ENCODE assay signal across 27 cellular contexts in genomic region chr4:152659806-152660205, GRCh38.
DNase-seq lines count a peak whose midpoint lies in the region; ATAC-seq and TF ChIP-seq lines count a peak whose summit lies in the region.
"Had no signal": no experiment of that assay in that cellular context is flagged by ENCODE, and none has a peak within 500 bp of the region (broad histone marks: within the 10 kb centered on the region; RNA-seq: fewer than 3 reads in every experiment).

No MANE protein-coding gene starts in this region.

- no peak overlapping the region for H3K4me3 Mint-ChIP-seq in stimulated activated memory B cell treated with anti-CD40 and anti-IgM and Interleukin-4, amounts not matched to agents 10 μg/mL and 1 μg/mL and 100 μg/mL, for 72 hours
- H3K4me3 Mint-ChIP-seq: activated naive CD8-positive, alpha-beta T cell treated with anti-CD3 and anti-CD28 coated beads for 36 hours; natural killer cell treated with Interleukin-12 subunit alpha and Interleukin-12 subunit beta and Interleukin-15 and Interleukin-18, amount 100 ng/mL, for 72 hours had no signal

- H3K9me3 ChIP-seq in SU-DHL-6 (ENCODE audit: insufficient read depth, low read length), result peaks cover 22% of the 10 kb centered on the region; the same call in 1 of the 2 replicates

- no peak for DNase-seq in T-helper 2 cell
- DNase-seq: activated effector memory CD4-positive, alpha-beta T cell treated with Interleukin-2 at 50 U/mL for 16 hours; activated naive CD8-positive, alpha-beta T cell treated with anti-CD3 and anti-CD28 coated beads for 36 hours; activated T-cell treated with anti-CD3 and anti-CD28 coated beads for 4 hours; aorta; C1 segment of cervical spinal cord; Caco-2; DMS79; effector memory CD4-positive, alpha-beta T cell; erythroblast; GF-D8; HCEC 1CT; head of caudate nucleus; NCI-H1417 treated with DMSO at 0.1 percent for 48 hours; NCI-H446 treated with DMSO at 0.1 percent for 48 hours; NCI-H82; stimulated activated CD8-positive, alpha-beta memory T cell treated with anti-CD3 and anti-CD28 coated beads, Interleukin-4, amount 100 ng/mL, for 48 hours; trophoblast cell had no signal

- no peaks in the 10 kb centered on the region for H3K27me3 Mint-ChIP-seq in stimulated activated memory B cell treated with anti-CD40 and anti-IgM and Interleukin-4, amounts not matched to agents 10 μg/mL and 1 μg/mL and 100 μg/mL, for 72 hours
- H3K27me3 Mint-ChIP-seq: activated naive CD8-positive, alpha-beta T cell treated with anti-CD3 and anti-CD28 coated beads for 36 hours; natural killer cell treated with Interleukin-12 subunit alpha and Interleukin-12 subunit beta and Interleukin-15 and Interleukin-18, amount 100 ng/mL, for 72 hours had no signal

- H3K36me3 Mint-ChIP-seq in stimulated activated memory B cell treated with anti-CD40 and anti-IgM and Interleukin-4, amounts not matched to agents 10 μg/mL and 1 μg/mL and 100 μg/mL, for 72 hours, result peaks cover 37% of the 10 kb centered on the region

- no peaks in the 10 kb centered on the region for H3K9me2 ChIP-seq in SU-DHL-6 (replicated peaks; ENCODE audit: insufficient read depth, low read length)

- H3K9me3 Mint-ChIP-seq in stimulated activated memory B cell treated with anti-CD40 and anti-IgM and Interleukin-4, amounts not matched to agents 10 μg/mL and 1 μg/mL and 100 μg/mL, for 72 hours, result peaks cover 13% of the 10 kb centered on the region

- H3K27ac ChIP-seq in SU-DHL-6 (ENCODE audit: low read depth, low read length), result peak overlapping the region; percentile 97
- H3K27ac ChIP-seq: skin epidermis had no signal

- H3K4me2 ChIP-seq in SU-DHL-6 (ENCODE audit: low read depth, low read length, poor library complexity, severe bottlenecking), result peak overlapping the region; percentile 97

- H3K4me3 ChIP-seq in SU-DHL-6 (ENCODE audit: insufficient read depth, low read length, poor library complexity, severe bottlenecking), result peak overlapping the region; percentile 23
- H3K4me3 ChIP-seq: skin epidermis had no signal

- peaks cover 76% of the 10 kb centered on the region for H3K4me1 Mint-ChIP-seq in stimulated activated memory B cell treated with anti-CD40 and anti-IgM and Interleukin-4, amounts not matched to agents 10 μg/mL and 1 μg/mL and 100 μg/mL, for 72 hours

- peak overlapping the region; percentile 81 for H3K27ac Mint-ChIP-seq in stimulated activated memory B cell treated with anti-CD40 and anti-IgM and Interleukin-4, amounts not matched to agents 10 μg/mL and 1 μg/mL and 100 μg/mL, for 72 hours
- H3K27ac Mint-ChIP-seq: activated naive CD8-positive, alpha-beta T cell treated with anti-CD3 and anti-CD28 coated beads for 36 hours; natural killer cell treated with Interleukin-12 subunit alpha and Interleukin-12 subunit beta and Interleukin-15 and Interleukin-18, amount 100 ng/mL, for 72 hours had no signal

- ATAC-seq in GM18511 (IDR thresholded peaks at IDR 0.05; ENCODE audit: unreplicated experiment), result peak; percentile 35
- ATAC-seq in HG03432 (IDR thresholded peaks at IDR 0.05; ENCODE audit: unreplicated experiment), result peak; percentile 22
- ATAC-seq in stimulated activated memory B cell treated with anti-CD40 and anti-IgM and Interleukin-4, amounts not matched to agents 10 μg/mL and 1 μg/mL and 100 μg/mL, for 72 hours, result no peak
- no peak for ATAC-seq in HG02970 (IDR thresholded peaks at IDR 0.05; ENCODE audit: low FRiP score, unreplicated experiment)
- no peak for ATAC-seq in GM19395 (IDR thresholded peaks at IDR 0.05; ENCODE audit: unreplicated experiment)
- ATAC-seq: HepG2; natural killer cell treated with Interleukin-12 subunit alpha and Interleukin-12 subunit beta and Interleukin-15 and Interleukin-18, amount 100 ng/mL, for 72 hours had no signal

- peak overlapping the region; percentile 72 for H3K9ac ChIP-seq in SU-DHL-6 (ENCODE audit: low read length)

- H3K27me3 ChIP-seq in SU-DHL-6 (ENCODE audit: low read length), result no peaks in the 10 kb centered on the region

- no peaks in the 10 kb centered on the region for H4K20me1 ChIP-seq in SU-DHL-6 (ENCODE audit: low read depth, low read length)

- H3K79me2 ChIP-seq in SU-DHL-6 (ENCODE audit: insufficient read depth, low read length), result peaks cover 84% of the 10 kb centered on the region

- H2AFZ ChIP-seq in SU-DHL-6 (ENCODE audit: low read depth, low read length, severe bottlenecking), result no peak overlapping the region

- H3F3A ChIP-seq in SU-DHL-6 (ENCODE audit: insufficient read depth), result peaks cover 57% of the 10 kb centered on the region

- H3K36me3 ChIP-seq in SU-DHL-6 (ENCODE audit: low read length), result peaks cover 29% of the 10 kb centered on the region

- TF ChIP-seq CTCF in SU-DHL-6 (IDR thresholded peaks at IDR 0.05; ENCODE audit: insufficient read depth, low read length, poor library complexity, severe bottlenecking), result no peak

Comparison
In these comparisons a context has a peak if more than half of its experiments do, and no peak if none do; other contexts are left out.
1. ATAC-seq: peak in GM18511 (single experiment) and HG03432 (single experiment); none in stimulated activated memory B cell treated with anti-CD40 and anti-IgM and Interleukin-4, amounts not matched to agents 10 μg/mL and 1 μg/mL and 100 μg/mL, for 72 hours (single experiment), HG02970 (single experiment) and GM19395 (single experiment).